ENCODE assay signal across 8 cellular contexts in genomic region chr2:111898703-111899514, GRCh38. TPM values are rescaled to one million over a fixed set of nuclear protein-coding genes. Genes with fewer than 3 reads are reported as not detected.
DNase-seq lines count a peak whose midpoint lies in the region; ATAC-seq, FAIRE-seq and TF ChIP-seq lines count a peak whose summit lies in the region.

No MANE protein-coding gene starts in this region.

- ATAC-seq in DND-41 (ENCODE audit: insufficient read depth, low read depth) (no peak), HG03354 (IDR thresholded peaks at IDR 0.05; ENCODE audit: poor library complexity, severe bottlenecking, unreplicated experiment) (peak; percentile 32), HG03442 (IDR thresholded peaks at IDR 0.05; ENCODE audit: unreplicated experiment) (no peak)

- no peaks in the 10 kb centered on the region for H3K9me3 ChIP-seq in DND-41 (ENCODE audit: insufficient read depth, low read length, severe bottlenecking)

- H3K27me3 Mint-ChIP-seq in activated T-helper 1 cell treated with anti-CD3 and anti-CD28 coated beads, Interleukin-12 subunit alpha, Interleukin-12 subunit beta, Interleukin-2, Interleukin-4 antibody, amounts not matched to agents 30 ng/mL and 10 ng/mL and 1 ng/mL, durations not matched to agents 14 hours and 24 hours and 36 hours (ENCODE audit: insufficient read depth), result peaks cover 38% of the 10 kb centered on the region
- no peaks in the 10 kb centered on the region for H3K27me3 Mint-ChIP-seq in progenitor cell of endocrine pancreas

- H3K4me2 ChIP-seq in DND-41 (ENCODE audit: insufficient read depth, low read length), result peak overlapping the region; percentile 95

- no peaks in the 10 kb centered on the region for H4K20me1 ChIP-seq in DND-41 (ENCODE audit: insufficient read depth, low read length)

- peak overlapping the region; percentile 82 for H2AFZ ChIP-seq in DND-41 (ENCODE audit: low read depth, low read length)

- intact Hi-C loops in activated T-helper 1 cell treated with anti-CD3 and anti-CD28 coated beads, Interleukin-12 subunit alpha, Interleukin-12 subunit beta, Interleukin-2, Interleukin-4 antibody, amounts not matched to agents 30 ng/mL and 10 ng/mL and 1 ng/mL, durations not matched to agents 14 hours and 24 hours and 36 hours (cut with micrococcal nuclease), result loop anchor here (1.0 kb wide), 2 partner anchors 15 to 149 kb away; partner anchors contain the start of gene ANAPC1

- no peaks in the 10 kb centered on the region for H3K36me3 ChIP-seq in DND-41 (ENCODE audit: insufficient read depth, low read length)

- H3K9ac ChIP-seq in DND-41 (ENCODE audit: low read depth, low read length), result peak overlapping the region; percentile 68

- no peak overlapping the region for H3K27ac ChIP-seq in DND-41 (ENCODE audit: low read length)

- peak overlapping the region; percentile 13 to 69; a peak in 3 of 4 replicates for H3K4me3 ChIP-seq in DND-41 (ENCODE audit: low read depth in 1 of 2, low read length in 2 of 2)

- peaks cover 17% of the 10 kb centered on the region for H3K4me1 Mint-ChIP-seq in activated T-helper 1 cell treated with anti-CD3 and anti-CD28 coated beads, Interleukin-12 subunit alpha, Interleukin-12 subunit beta, Interleukin-2, Interleukin-4 antibody, amounts not matched to agents 30 ng/mL and 10 ng/mL and 1 ng/mL, durations not matched to agents 14 hours and 24 hours and 36 hours (ENCODE audit: low read depth)
- H3K4me1 Mint-ChIP-seq in progenitor cell of endocrine pancreas (ENCODE audit: low read depth), result peaks cover 22% of the 10 kb centered on the region

- H3K79me2 ChIP-seq in DND-41 (ENCODE audit: insufficient read depth, low read length), result no peaks in the 10 kb centered on the region

- H3K27ac Mint-ChIP-seq in activated T-helper 1 cell treated with anti-CD3 and anti-CD28 coated beads, Interleukin-12 subunit alpha, Interleukin-12 subunit beta, Interleukin-2, Interleukin-4 antibody, amounts not matched to agents 30 ng/mL and 10 ng/mL and 1 ng/mL, durations not matched to agents 14 hours and 24 hours and 36 hours, result no peak overlapping the region
- H3K27ac Mint-ChIP-seq in progenitor cell of endocrine pancreas, result peak overlapping the region; percentile 90

- H3K4me3 Mint-ChIP-seq in activated T-helper 1 cell treated with anti-CD3 and anti-CD28 coated beads, Interleukin-12 subunit alpha, Interleukin-12 subunit beta, Interleukin-2, Interleukin-4 antibody, amounts not matched to agents 30 ng/mL and 10 ng/mL and 1 ng/mL, durations not matched to agents 14 hours and 24 hours and 36 hours, result peak overlapping the region; percentile 69
- peak overlapping the region; percentile 84 for H3K4me3 Mint-ChIP-seq in progenitor cell of endocrine pancreas (ENCODE audit: low read depth)

- no peak for TF ChIP-seq CTCF in DND-41 (IDR thresholded peaks at IDR 0.05; ENCODE audit: borderline replicate concordance, extremely low read depth, low read length, poor library complexity, severe bottlenecking)
- no peak for TF ChIP-seq CTCF in progenitor cell of endocrine pancreas (IDR thresholded peaks at IDR 0.05; ENCODE audit: unreplicated experiment)

- no peak for DNase-seq in DND-41
- peak; percentile 7 for DNase-seq in activated T-helper 1 cell treated with anti-CD3 and anti-CD28 coated beads, Interleukin-12 subunit alpha, Interleukin-12 subunit beta, Interleukin-2, Interleukin-4 antibody, amounts not matched to agents 30 ng/mL and 10 ng/mL and 1 ng/mL, durations not matched to agents 14 hours and 24 hours and 36 hours (ENCODE audit: low spot score)
- DNase-seq in glomerular visceral epithelial cell (ENCODE audit: extremely low spot score), result peak; percentile 33
- DNase-seq in progenitor cell of endocrine pancreas (ENCODE audit: low spot score, unreplicated experiment), result no peak
- DNase-seq in AML-193 (lab: John Stamatoyannopoulos, UW), result no peak
- no peak for DNase-seq in RCC 7860 (ENCODE audit: low spot score)

- no peaks in the 10 kb centered on the region for H3K27me3 ChIP-seq in DND-41 (ENCODE audit: insufficient read depth, low read length, poor library complexity)

- H3K9me3 Mint-ChIP-seq in activated T-helper 1 cell treated with anti-CD3 and anti-CD28 coated beads, Interleukin-12 subunit alpha, Interleukin-12 subunit beta, Interleukin-2, Interleukin-4 antibody, amounts not matched to agents 30 ng/mL and 10 ng/mL and 1 ng/mL, durations not matched to agents 14 hours and 24 hours and 36 hours, result no peaks in the 10 kb centered on the region
- no peaks in the 10 kb centered on the region for H3K9me3 Mint-ChIP-seq in progenitor cell of endocrine pancreas (ENCODE audit: low read depth)

- FAIRE-seq in RCC 7860 (lab: Jason Lieb, UNC), result no peak

- peaks cover 23% of the 10 kb centered on the region for H3K4me1 ChIP-seq in DND-41 (ENCODE audit: insufficient read depth, low read length)

- H3K36me3 Mint-ChIP-seq in activated T-helper 1 cell treated with anti-CD3 and anti-CD28 coated beads, Interleukin-12 subunit alpha, Interleukin-12 subunit beta, Interleukin-2, Interleukin-4 antibody, amounts not matched to agents 30 ng/mL and 10 ng/mL and 1 ng/mL, durations not matched to agents 14 hours and 24 hours and 36 hours (ENCODE audit: low read depth), result no peaks in the 10 kb centered on the region
- no peaks in the 10 kb centered on the region for H3K36me3 Mint-ChIP-seq in progenitor cell of endocrine pancreas (ENCODE audit: insufficient read depth)

RNA-seq across cellular contexts. Expression of gene MERTK, which starts 0.5 kb away (rescaled TPM):
- 1.3 and 1.9 TPM in 2 replicates for total RNA-seq in activated T-helper 1 cell treated with anti-CD3 and anti-CD28 coated beads, Interleukin-12 subunit alpha, Interleukin-12 subunit beta, Interleukin-2, Interleukin-4 antibody, amounts not matched to agents 30 ng/mL and 10 ng/mL and 1 ng/mL, durations not matched to agents 14 hours and 24 hours and 36 hours
- 20.1 and 20.7 TPM in 2 replicates for total RNA-seq in progenitor cell of endocrine pancreas

RNA-seq across cellular contexts. Expression of gene ANAPC1, which starts 14.9 kb away (rescaled TPM):
- total RNA-seq in activated T-helper 1 cell treated with anti-CD3 and anti-CD28 coated beads, Interleukin-12 subunit alpha, Interleukin-12 subunit beta, Interleukin-2, Interleukin-4 antibody, amounts not matched to agents 30 ng/mL and 10 ng/mL and 1 ng/mL, durations not matched to agents 14 hours and 24 hours and 36 hours, result 120 and 126 TPM in 2 replicates
- 54.9 and 61.5 TPM in 2 replicates for total RNA-seq in progenitor cell of endocrine pancreas

Comparison
In these comparisons a context has a peak if more than half of its experiments do, and no peak if none do; other contexts are left out.
1. DNase-seq: peak in activated T-helper 1 cell treated with anti-CD3 and anti-CD28 coated beads, Interleukin-12 subunit alpha, Interleukin-12 subunit beta, Interleukin-2, Interleukin-4 antibody, amounts not matched to agents 30 ng/mL and 10 ng/mL and 1 ng/mL, durations not matched to agents 14 hours and 24 hours and 36 hours (single experiment) and glomerular visceral epithelial cell (single experiment); none in DND-41 (single experiment), progenitor cell of endocrine pancreas (single experiment), AML-193 (0 of 2) and RCC 7860 (single experiment).